9 cellular contexts compared by ENCODE assay signal in the genomic region with DNA sequence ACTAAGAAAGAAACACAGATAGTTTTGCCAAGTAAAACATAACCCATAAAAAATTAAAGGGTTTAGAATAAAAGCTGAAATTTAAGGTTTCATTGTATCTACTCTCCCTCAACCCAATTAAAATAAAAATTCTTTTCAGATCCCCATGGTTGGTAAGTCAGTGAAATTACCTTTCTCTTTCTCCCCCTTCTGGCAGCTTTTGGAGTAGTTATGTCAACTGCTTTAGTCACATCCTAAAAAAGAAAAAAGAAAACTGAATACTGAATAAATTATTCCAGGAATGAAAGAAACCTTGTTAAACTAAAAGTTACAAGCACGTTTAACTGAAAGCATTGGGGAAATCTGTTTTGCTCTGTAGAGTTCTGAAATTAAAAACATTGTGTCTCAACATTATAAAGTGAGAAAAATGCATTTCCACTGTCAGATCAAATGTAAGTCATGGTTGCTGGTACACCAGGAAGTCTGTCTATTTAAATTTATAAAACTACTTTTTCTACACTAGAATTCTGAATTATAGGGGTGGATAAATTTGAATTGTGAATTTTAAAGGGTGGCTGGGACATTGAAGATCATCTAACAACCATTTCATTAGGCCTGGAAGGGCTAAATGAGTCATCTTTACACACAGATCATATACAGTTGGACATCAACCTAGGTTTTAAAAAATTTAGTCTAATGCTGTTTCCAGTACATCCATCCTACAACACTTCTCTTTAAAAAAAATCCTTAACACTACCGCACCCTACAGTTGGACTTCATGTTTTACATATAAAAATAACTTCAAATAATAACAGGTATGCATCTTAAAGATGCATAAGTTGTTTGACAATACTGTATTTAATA. TPM values are rescaled to one million over a fixed set of nuclear protein-coding genes. Genes with fewer than 3 reads are reported as not detected.
DNase-seq lines count a peak whose midpoint lies in the region; ATAC-seq, FAIRE-seq and TF ChIP-seq lines count a peak whose summit lies in the region.
"Had no signal": no experiment of that assay in that cellular context is flagged by ENCODE, and none has a peak within 500 bp of the region (broad histone marks: within the 10 kb centered on the region; RNA-seq: fewer than 3 reads in every experiment).

No MANE protein-coding gene starts in this region.

- H3K9me3 Mint-ChIP-seq in naive thymus-derived CD8-positive, alpha-beta T cell = no peaks in the 10 kb centered on the region

- POLR2A ChIA-PET in naive thymus-derived CD8-positive, alpha-beta T cell (lab: Charles Lee) = no interaction called here

- H3K4me3 Mint-ChIP-seq in naive thymus-derived CD8-positive, alpha-beta T cell = no peak overlapping the region

- peaks cover 20 to 42% (median 41%) of the 10 kb centered on the region in 4 donors for H3K4me1 Mint-ChIP-seq in naive thymus-derived CD8-positive, alpha-beta T cell

- DNase-seq in NCI-H1105 (lab: John Stamatoyannopoulos, UW) (peak; percentile 25), bronchial epithelial cell (ENCODE audit: low read depth) (peak; percentile 25), HK-2 (ENCODE audit: unreplicated experiment) (no peak), T1000 (lab: John Stamatoyannopoulos, UW) (no peak), COLO668 (lab: John Stamatoyannopoulos, UW; ENCODE audit: unreplicated experiment) (no peak)
- peak in 3 of 10 donors; percentile 21 to 45 (median 34) for DNase-seq in naive thymus-derived CD8-positive, alpha-beta T cell

- H3K36me3 Mint-ChIP-seq in naive thymus-derived CD8-positive, alpha-beta T cell = peaks cover 3 to 84% (median 7%) of the 10 kb centered on the region in 3 donors

- no peaks in the 10 kb centered on the region for H3K27me3 ChIP-seq in bronchial epithelial cell (ENCODE audit: control insufficient read depth, insufficient read depth, low read length)
- H3K27me3 ChIP-seq: SJCRH30 had no signal

- peak; percentile 10 for TF ChIP-seq CTCF in bronchial epithelial cell (IDR thresholded peaks at IDR 0.05; ENCODE audit: insufficient read depth, low read length, severe bottlenecking)

- H3K27ac Mint-ChIP-seq in naive thymus-derived CD8-positive, alpha-beta T cell = peak overlapping the region in 6 of 10 donors; percentile 4 to 90 (median 18)

- no peaks in the 10 kb centered on the region for H3K27me3 Mint-ChIP-seq in naive thymus-derived CD8-positive, alpha-beta T cell

- FAIRE-seq in G401.6 (lab: Jason Lieb, UNC) (peak; percentile 93), bronchial epithelial cell (lab: Jason Lieb, UNC) (no peak)

- no peak overlapping the region for H3K4me3 ChIP-seq in bronchial epithelial cell (ENCODE audit: low read depth, low read length)
- H3K4me3 ChIP-seq: SJCRH30 had no signal

- H3K36me3 ChIP-seq in bronchial epithelial cell (ENCODE audit: control insufficient read depth, insufficient read depth, low read length) = no peaks in the 10 kb centered on the region

- ATAC-seq in naive thymus-derived CD8-positive, alpha-beta T cell = peak; percentile 49 to 52
- no peak for ATAC-seq in HG03378 (IDR thresholded peaks at IDR 0.05; ENCODE audit: unreplicated experiment)

RNA-seq across cellular contexts. Expression of a gene that starts 24.7 kb away (rescaled TPM):
- 10.5 and 23.0 TPM in 2 replicates for total RNA-seq in bronchial epithelial cell
- total RNA-seq in naive thymus-derived CD8-positive, alpha-beta T cell = 100 to 1,000 TPM; 179 to 184 TPM
- polyA plus RNA-seq in naive thymus-derived CD8-positive, alpha-beta T cell = 100 to 1,000 TPM; 113 to 163 (median 143) TPM

Comparison
In these comparisons a context has a peak if more than half of its experiments do, and no peak if none do; other contexts are left out.
1. DNase-seq: peak in NCI-H1105 (single experiment) and bronchial epithelial cell (single experiment); none in HK-2 (single experiment), T1000 (single experiment) and COLO668 (single experiment).